8 cellular contexts compared by ENCODE assay signal in genomic region chr9:137201205-137201868, GRCh38. TPM values are rescaled to one million over a fixed set of nuclear protein-coding genes. Genes with fewer than 3 reads are reported as not detected.
A peak's percentile ranks its signal among the peaks of the same experiment; 100 is the strongest.
DNase-seq lines count a peak whose midpoint lies in the region; ATAC-seq, FAIRE-seq and TF ChIP-seq lines count a peak whose summit lies in the region.

No MANE protein-coding gene starts in this region.

- H3K4me2 ChIP-seq in GM23248 (ENCODE audit: unreplicated experiment), result peak overlapping the region; percentile 92

- no peaks in the 10 kb centered on the region; the same call in 1 of the 2 replicates for H3F3A ChIP-seq in GM23248 (ENCODE audit: insufficient read depth)

- no peak for TF ChIP-seq POLR2A in gastroesophageal sphincter (IDR thresholded peaks at IDR 0.05)

- H3K4me1 ChIP-seq in GM23248 (ENCODE audit: insufficient read depth), result peaks cover 22% of the 10 kb centered on the region
- peaks cover 1 to 81% (median 46%) of the 10 kb centered on the region in 3 donors for H3K4me1 ChIP-seq in gastroesophageal sphincter
- peaks cover 4 to 10% of the 10 kb centered on the region in 2 donors for H3K4me1 ChIP-seq in small intestine (ENCODE audit: control insufficient read depth in 2 of 2, insufficient read depth in 1 of 2, low read depth in 1 of 2, low read length in 1 of 2)

- no peaks in the 10 kb centered on the region for H3K27me3 Mint-ChIP-seq in T-helper 17 cell

- peak; percentile 27 for DNase-seq in GM23248
- no peak for DNase-seq in T-helper 17 cell
- DNase-seq in small intestine, result no peak
- DNase-seq in stimulated activated CD4-positive, alpha-beta T cell treated with anti-CD3 and anti-CD28 coated beads, Interleukin-15, amount 100 ng/mL, for 24 hours, result no peak
- DNase-seq in posterior vena cava (ENCODE audit: low spot score), result no peak
- no peak for DNase-seq in pons (ENCODE audit: low spot score)

- H3K27ac ChIP-seq in GM23248 (0 out of 2 replicates have a peak overlapping the region, but pooled peaks have one; percentile 10), gastroesophageal sphincter (peak overlapping the region; percentile 51 to 85 (median 84)), small intestine (ENCODE audit: low read depth in 1 of 2, low read length in 1 of 2) (peak overlapping the region; percentile 74 to 88)

- H3K36me3 ChIP-seq in GM23248 (ENCODE audit: low read depth) (no peaks in the 10 kb centered on the region), gastroesophageal sphincter (no peaks in the 10 kb centered on the region), small intestine (ENCODE audit: control insufficient read depth in 2 of 2, insufficient read depth in 2 of 2, low read length in 2 of 2) (no peaks in the 10 kb centered on the region)

- H4K20me1 ChIP-seq in GM23248 (ENCODE audit: insufficient read depth), result no peaks in the 10 kb centered on the region

- intact Hi-C loops in posterior vena cava (cut with DNase I), result no loop called here

- in situ Hi-C loops in GM23248 (cut with MboI), result no loop called here

- no peak for FAIRE-seq in small intestine (lab: Jason Lieb, UNC)

- no peak for TF ChIP-seq CTCF in gastroesophageal sphincter (IDR thresholded peaks at IDR 0.05)

- peak overlapping the region; percentile 73 for H3K9ac ChIP-seq in GM23248

- ATAC-seq in T-helper 17 cell (no peak), gastroesophageal sphincter (no peak), GM21360 (IDR thresholded peaks at IDR 0.05; ENCODE audit: unreplicated experiment) (no peak)

- H3K4me3 ChIP-seq in GM23248 (peak overlapping the region; percentile 90), gastroesophageal sphincter (peak overlapping the region; percentile 38 to 68), small intestine (ENCODE audit: low read depth in 1 of 2, low read length in 2 of 2) (peak overlapping the region; percentile 50 to 95)

- TF ChIP-seq EP300 in gastroesophageal sphincter (IDR thresholded peaks at IDR 0.05), result no peak

- H3K9me3 ChIP-seq in GM23248 (ENCODE audit: low read depth), result no peaks in the 10 kb centered on the region
- no peaks in the 10 kb centered on the region for H3K9me3 ChIP-seq in T-helper 17 cell (ENCODE audit: control insufficient read depth, low read length, poor library complexity, severe bottlenecking)
- H3K9me3 ChIP-seq in gastroesophageal sphincter, result no peaks in the 10 kb centered on the region
- no peaks in the 10 kb centered on the region for H3K9me3 ChIP-seq in small intestine (ENCODE audit: control insufficient read depth, low read depth)

- peaks cover 24% of the 10 kb centered on the region for H3K4me1 Mint-ChIP-seq in T-helper 17 cell

- H3K27ac Mint-ChIP-seq in T-helper 17 cell, result peak overlapping the region; percentile 79

- H3K27me3 ChIP-seq in GM23248 (replicated peaks; ENCODE audit: insufficient read depth) (no peaks in the 10 kb centered on the region), gastroesophageal sphincter (no peaks in the 10 kb centered on the region), small intestine (ENCODE audit: control insufficient read depth in 2 of 2, insufficient read depth in 2 of 2, low read length in 2 of 2) (no peaks in the 10 kb centered on the region)

- H2AFZ ChIP-seq in GM23248, result peak overlapping the region; percentile 74

- H3K9me2 ChIP-seq in GM23248 (ENCODE audit: insufficient read depth), result no peaks in the 10 kb centered on the region

- WGBS in GM23248 (ENCODE audit: low coverage in 1 of 2, low lambda C conversion rate in 2 of 2, missing lambda C conversion rate in 2 of 2), 2 experiments, result 11 to 16% methylated on average over 23 of the region's 23 CpGs
- 17 to 67% methylated on average over 3 to 12 of the region's 23 CpGs for WGBS in gastroesophageal sphincter (ENCODE audit: low coverage in 1 of 2), 2 donors
- 12 to 19% (median 17%) methylated on average over 23 of the region's 23 CpGs for whole genome bisulfite sequencing in small intestine, 3 donors

- no peaks in the 10 kb centered on the region for H3K36me3 Mint-ChIP-seq in T-helper 17 cell (ENCODE audit: low read depth)

- H3K79me2 ChIP-seq in GM23248 (ENCODE audit: insufficient read depth), result peaks cover 86% of the 10 kb centered on the region

- H3K4me3 Mint-ChIP-seq in T-helper 17 cell, result peak overlapping the region; percentile 91

RNA-seq across cellular contexts. Expression of gene TPRN, which starts 0.8 kb away (rescaled TPM):
- total RNA-seq in GM23248 (2014; rRNA removed; shearing (Covaris generic)), result 7.8 and 14.3 TPM in 2 replicates
- polyA plus RNA-seq in GM23248 (2016; fragmentation: Nextera tagmentation; extraction: Ambion mirVana), result 1.7 and 2.2 TPM in 2 replicates
- 1 to 10 TPM; 5.7 to 6.3 TPM for total RNA-seq in T-helper 17 cell
- 10 to 100 TPM in 1 of 4 donors, 1 to 10 TPM in 3; 3.6 to 11.6 (median 6.1) TPM for total RNA-seq in gastroesophageal sphincter
- 10 to 100 TPM; 57.0 to 98.4 (median 74.8) TPM for polyA plus RNA-seq in small intestine
- total RNA-seq in posterior vena cava, result 1 to 10 TPM; 4.2 to 8.8 TPM

RNA-seq across cellular contexts. Expression of gene TMEM203, which starts 4.1 kb away (rescaled TPM):
- total RNA-seq in GM23248 (2014; rRNA removed; shearing (Covaris generic)), result 44.3 and 52.9 TPM in 2 replicates
- polyA plus RNA-seq in GM23248 (2016; fragmentation: Nextera tagmentation; extraction: Ambion mirVana) (46.9 and 48.6 TPM in 2 replicates), small intestine (10 to 100 TPM; 33.0 to 38.2 (median 35.3) TPM)
- total RNA-seq in T-helper 17 cell (10 to 100 TPM; 21.3 to 21.4 TPM), gastroesophageal sphincter (10 to 100 TPM; 21.9 to 36.1 (median 29.1) TPM), posterior vena cava (10 to 100 TPM; 24.8 to 25.2 TPM)

RNA-seq across cellular contexts. Expression of gene NDOR1, which starts 4.2 kb away (rescaled TPM):
- total RNA-seq in GM23248 (2014; rRNA removed; shearing (Covaris generic)), result 12.1 and 12.4 TPM in 2 replicates
- 7.7 and 8.5 TPM in 2 replicates for polyA plus RNA-seq in GM23248 (2016; fragmentation: Nextera tagmentation; extraction: Ambion mirVana)
- total RNA-seq in T-helper 17 cell, result 10 to 100 TPM; 24.0 to 30.7 TPM
- 1 to 10 TPM; 4.6 to 9.8 (median 7.6) TPM for total RNA-seq in gastroesophageal sphincter
- 10 to 100 TPM in 2 of 3 donors, 1 to 10 TPM in 1; 9.2 to 15.3 (median 14.3) TPM for polyA plus RNA-seq in small intestine
- total RNA-seq in posterior vena cava, result 1 to 10 TPM; 6.7 to 8.1 TPM

RNA-seq across cellular contexts. Expression of gene SSNA1, which starts 12.9 kb away (rescaled TPM):
- 73.1 and 105 TPM in 2 replicates for total RNA-seq in GM23248 (2014; rRNA removed; shearing (Covaris generic))
- polyA plus RNA-seq in GM23248 (2016; fragmentation: Nextera tagmentation; extraction: Ambion mirVana) (93.1 and 100 TPM in 2 replicates), small intestine (100 to 1,000 TPM in 2 of 3 donors, 10 to 100 TPM in 1; 92.0 to 146 (median 113) TPM)
- total RNA-seq in T-helper 17 cell (10 to 100 TPM; 39.4 to 48.3 TPM), gastroesophageal sphincter (10 to 100 TPM; 56.8 to 99.0 (median 73.8) TPM), posterior vena cava (10 to 100 TPM; 40.4 to 44.6 TPM)

RNA-seq across cellular contexts. Expression of gene ANAPC2, which starts 13.0 kb away (rescaled TPM):
- total RNA-seq in GM23248 (2014; rRNA removed; shearing (Covaris generic)), result 24.0 and 28.8 TPM in 2 replicates
- polyA plus RNA-seq in GM23248 (2016; fragmentation: Nextera tagmentation; extraction: Ambion mirVana) (12.0 and 13.6 TPM in 2 replicates), small intestine (10 to 100 TPM; 20.0 to 39.6 (median 34.4) TPM)
- total RNA-seq in T-helper 17 cell (100 to 1,000 TPM; 114 to 116 TPM), gastroesophageal sphincter (10 to 100 TPM; 11.9 to 32.1 (median 23.7) TPM), posterior vena cava (10 to 100 TPM; 39.1 to 42.3 TPM)

Comparison
In these comparisons a context has a peak if more than half of its experiments do, and no peak if none do; other contexts are left out.
1. H3K27ac ChIP-seq: peak in every context shown above with its lines; median percentile 84 in gastroesophageal sphincter; 81 in small intestine; 10 in GM23248.